ENCODE assay signal across 12 cellular contexts in genomic region chr4:14862881-14863280, GRCh38.
A peak's percentile ranks its signal among the peaks of the same experiment; 100 is the strongest.
DNase-seq lines count a peak whose midpoint lies in the region; ATAC-seq and TF ChIP-seq lines count a peak whose summit lies in the region.
"Had no signal": no experiment of that assay in that cellular context is flagged by ENCODE, and none has a peak within 500 bp of the region (broad histone marks: within the 10 kb centered on the region; RNA-seq: fewer than 3 reads in every experiment).

No MANE protein-coding gene starts in this region.

- no peak overlapping the region for H2BK12ac ChIP-seq in H9 (ENCODE audit: insufficient read length, low read depth, low read length)

- H3T11ph ChIP-seq in H9 (ENCODE audit: low read length) = no peak overlapping the region

- no peak overlapping the region for H2BK5ac ChIP-seq in H9 (ENCODE audit: insufficient read length, low read length)

- CTCF ChIA-PET in T-cell (lab: Charles Lee) = no interaction called here

- intact Hi-C loops in testis (cut with DNase I; ENCODE audit: low total_unique reads) = no loop called here

- H3K23ac ChIP-seq in H9 (ENCODE audit: insufficient read length, low read depth, low read length) = no peak overlapping the region

- H3K4me3 Mint-ChIP-seq in H9 = no peak overlapping the region
- H3K4me3 Mint-ChIP-seq in T-cell = no peak overlapping the region
- H3K4me3 Mint-ChIP-seq: activated naive CD4-positive, alpha-beta T cell treated with anti-CD3 and anti-CD28 coated beads for 36 hours; immature natural killer cell had no signal

- H4K5ac ChIP-seq in H9 (ENCODE audit: insufficient read length, low read depth, low read length) = no peak overlapping the region

- H3K56ac ChIP-seq in H9 (ENCODE audit: insufficient read length, low read depth, low read length) = no peak overlapping the region

- no peak overlapping the region for H3K27ac Mint-ChIP-seq in H9
- H3K27ac Mint-ChIP-seq in T-cell = no peak overlapping the region
- H3K27ac Mint-ChIP-seq: activated naive CD4-positive, alpha-beta T cell treated with anti-CD3 and anti-CD28 coated beads for 36 hours; immature natural killer cell had no signal

- H4K91ac ChIP-seq in H9 (ENCODE audit: insufficient read length, low read depth, low read length) = no peak overlapping the region

- WGBS in H9 (ENCODE audit: extremely low coverage, insufficient read length, low lambda C conversion rate) = no CpG with 5 or more reads among the region's 35 CpGs
- WGBS in testis, 2 donors = 18 to 38% methylated on average over 14 to 35 of the region's 35 CpGs

- no peaks in the 10 kb centered on the region for H3K4me1 ChIP-seq in H9 (ENCODE audit: insufficient read depth, low read length)
- H3K4me1 ChIP-seq in muscle layer of colon (ENCODE audit: insufficient read depth, low read length) = peaks cover 42% of the 10 kb centered on the region
- peaks cover 16% of the 10 kb centered on the region for H3K4me1 ChIP-seq in testis

- no peak overlapping the region for H3K4ac ChIP-seq in H9 (ENCODE audit: low read depth, low read length)

- no peak for TF ChIP-seq POLR2A in testis (IDR thresholded peaks at IDR 0.05)

- ATAC-seq in GM21528 (IDR thresholded peaks at IDR 0.05; ENCODE audit: low FRiP score, unreplicated experiment) (no peak), HG02588 (IDR thresholded peaks at IDR 0.05; ENCODE audit: unreplicated experiment) (no peak), T-cell (replicated peaks in 1 of 4) (no peak)

- no peak overlapping the region for H3K4me3 ChIP-seq in muscle layer of colon (ENCODE audit: low read depth in 1 of 2, low read length in 2 of 2)
- H3K4me3 ChIP-seq in testis = peak overlapping the region; percentile 36 to 54

- no peaks in the 10 kb centered on the region for H3K23me2 ChIP-seq in H9 (ENCODE audit: insufficient read length, low read depth, low read length, poor library complexity, severe bottlenecking)

- H3K9me3 ChIP-seq in H9 (ENCODE audit: control insufficient read depth, low read depth, low read length) (no peaks in the 10 kb centered on the region), muscle layer of colon (ENCODE audit: low read length) (no peaks in the 10 kb centered on the region), testis (no peaks in the 10 kb centered on the region)

- TF ChIP-seq CTCF in H9 (conservative IDR thresholded peaks at IDR 0.05) = no peak
- no peak for TF ChIP-seq CTCF in testis (IDR thresholded peaks at IDR 0.05)

- H3K27me3 ChIP-seq in H9 (ENCODE audit: insufficient read depth, low read length) = no peaks in the 10 kb centered on the region; the same call in 1 of the 2 replicates
- no peaks in the 10 kb centered on the region for H3K27me3 ChIP-seq in muscle layer of colon (ENCODE audit: control insufficient read depth in 1 of 2, insufficient read depth in 2 of 2, low read length in 2 of 2)
- no peaks in the 10 kb centered on the region for H3K27me3 ChIP-seq in testis

- H3K18ac ChIP-seq in H9 (ENCODE audit: insufficient read length, low read depth, low read length) = no peak overlapping the region

- no peak overlapping the region for H2BK120ac ChIP-seq in H9 (ENCODE audit: low read depth, low read length, poor library complexity, severe bottlenecking)

- H2AFZ ChIP-seq in H9 (ENCODE audit: low read length) = no peak overlapping the region

- peaks cover 3 to 9% of the 10 kb centered on the region in 2 experiments; a peak in 3 of 4 replicates for H3K4me1 Mint-ChIP-seq in H9
- H3K4me1 Mint-ChIP-seq in T-cell = no peaks in the 10 kb centered on the region
- H3K4me1 Mint-ChIP-seq: immature natural killer cell had no signal

- DNase-seq in H9 = peak; percentile 31
- DNase-seq in ecto neural progenitor cell (ENCODE audit: low spot score) = peak; percentile 57
- peak; percentile 58 for DNase-seq in testis
- no peak for DNase-seq in NCI-H1417 (lab: John Stamatoyannopoulos, UW)
- DNase-seq in T-cell = no peak
- DNase-seq: activated naive CD4-positive, alpha-beta T cell treated with anti-CD3 and anti-CD28 coated beads for 36 hours; immature natural killer cell; NCI-H1694; NCI-H69 had no signal

- H3K27ac ChIP-seq in H9 (ENCODE audit: insufficient read length, low read depth, low read length) = no peak overlapping the region
- H3K27ac ChIP-seq in muscle layer of colon (ENCODE audit: low read depth, low read length) = peak overlapping the region; percentile 31
- no peak overlapping the region for H3K27ac ChIP-seq in testis

- H3K79me2 ChIP-seq in H9 (ENCODE audit: insufficient read depth, low read length) = no peaks in the 10 kb centered on the region

- H2BK15ac ChIP-seq in H9 (ENCODE audit: low read depth, low read length) = no peak overlapping the region

- H3K36me3 Mint-ChIP-seq in H9 (ENCODE audit: insufficient read depth in 1 of 3, low read depth in 3 of 3) (no peaks in the 10 kb centered on the region), T-cell (no peaks in the 10 kb centered on the region)

- POLR2A ChIA-PET in T-cell (lab: Charles Lee) = no interaction called here

- H4K20me1 ChIP-seq in H9 (ENCODE audit: control insufficient read depth, insufficient read depth, insufficient read length) = no peaks in the 10 kb centered on the region

- H2AK5ac ChIP-seq in H9 (ENCODE audit: insufficient read length, low read length) = no peak overlapping the region

- no peak overlapping the region for H4K8ac ChIP-seq in H9 (replicated peaks; ENCODE audit: insufficient read length, low read depth, low read length)

- no peak overlapping the region for H2BK20ac ChIP-seq in H9 (ENCODE audit: low read depth, low read length, poor library complexity, severe bottlenecking)

- H3K36me3 ChIP-seq in muscle layer of colon (ENCODE audit: insufficient read depth, low read length) (no peaks in the 10 kb centered on the region), testis (ENCODE audit: low read depth, missing control alignments) (no peaks in the 10 kb centered on the region)

- H3K27me3 Mint-ChIP-seq in H9 (ENCODE audit: low read depth) (peaks cover 38% of the 10 kb centered on the region), T-cell (peaks cover 22 to 32% of the 10 kb centered on the region in 2 donors)

- no peak overlapping the region for H3K14ac ChIP-seq in H9 (ENCODE audit: insufficient read depth, low read length)

- no peak overlapping the region for H3K9ac ChIP-seq in H9 (ENCODE audit: extremely low read depth, insufficient read length, low read length)
- H3K9ac ChIP-seq in muscle layer of colon (ENCODE audit: low read length) = no peak overlapping the region

- H3K9me3 Mint-ChIP-seq in H9 = no peaks in the 10 kb centered on the region
- no peaks in the 10 kb centered on the region for H3K9me3 Mint-ChIP-seq in T-cell
- H3K9me3 Mint-ChIP-seq: activated naive CD4-positive, alpha-beta T cell treated with anti-CD3 and anti-CD28 coated beads for 36 hours; immature natural killer cell had no signal

- H3K4me2 ChIP-seq in H9 (ENCODE audit: insufficient read depth, insufficient read length, low read length) = no peak overlapping the region

- no peaks in the 10 kb centered on the region for H3K79me1 ChIP-seq in H9 (ENCODE audit: insufficient read depth, low read depth, low read length, poor library complexity, severe bottlenecking)

Comparison
In these comparisons a context has a peak if more than half of its experiments do, and no peak if none do; other contexts are left out.
1. DNase-seq: peak in H9 (single experiment), ecto neural progenitor cell (single experiment) and testis (single experiment); none in NCI-H1417 (0 of 3) and T-cell (0 of 34).
2. H3K4me3 ChIP-seq: peak in testis (2 of 2); none in muscle layer of colon (0 of 2).